ENCODE assay signal across 11 cellular contexts in the genomic region with DNA sequence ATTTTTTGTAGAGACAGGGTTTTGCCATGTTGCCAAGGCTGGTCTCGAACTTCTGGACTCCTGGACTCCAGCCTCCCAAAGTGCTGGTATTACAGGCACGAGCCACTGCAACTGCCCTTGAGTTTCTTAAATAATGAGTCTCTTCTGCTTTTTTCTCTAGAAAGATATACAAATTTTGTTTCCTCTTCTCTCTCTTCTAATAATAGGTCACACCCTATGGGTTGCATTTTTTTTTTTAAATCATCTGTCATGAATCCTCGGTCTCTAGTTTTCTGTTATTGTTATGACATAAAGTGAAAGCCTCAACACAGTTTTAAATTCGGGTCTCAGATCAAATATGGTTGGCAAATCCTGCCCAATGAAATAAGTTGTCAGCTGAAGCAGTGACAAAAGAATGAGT.
DNase-seq lines count a peak whose midpoint lies in the region; ATAC-seq, FAIRE-seq and TF ChIP-seq lines count a peak whose summit lies in the region.
"Had no signal": no experiment of that assay in that cellular context is flagged by ENCODE, and none has a peak within 500 bp of the region (broad histone marks: within the 10 kb centered on the region; RNA-seq: fewer than 3 reads in every experiment).

No MANE protein-coding gene starts in this region.

- CTCF ChIA-PET in GM12878 (lab: Yijun Ruan, JAX) = interaction anchor here (0.7 kb wide), 1 partner anchor 337 kb away, joined by 3 read pairs; no protein-coding TSS in a partner anchor

- ATAC-seq in GM18861 (IDR thresholded peaks at IDR 0.05; ENCODE audit: unreplicated experiment) = peak; percentile 57
- ATAC-seq in GM21529 (IDR thresholded peaks at IDR 0.05; ENCODE audit: unreplicated experiment) = peak; percentile 69
- ATAC-seq in HG03280 (IDR thresholded peaks at IDR 0.05; ENCODE audit: unreplicated experiment) = peak; percentile 47
- peak; percentile 68 for ATAC-seq in GM12878
- ATAC-seq: activated naive CD4-positive, alpha-beta T cell treated with anti-CD3 and anti-CD28 coated beads, Interleukin-2, amount 50 U/mL, for 72 hours; HepG2 had no signal

- SMC1A ChIA-PET in GM12878 (lab: Charles Lee; ENCODE audit: uncharacterized antibody, unreplicated experiment) = interaction anchor here (0.7 to 1.4 kb wide), 2 partner anchors 11 to 13 kb away, joined by 3 to 4 read pairs; no protein-coding TSS in a partner anchor

- RAD21 ChIA-PET in GM12878 (lab: Charles Lee; ENCODE audit: unreplicated experiment) = no interaction called here

- H3K9me3 ChIP-seq in GM12878 (replicated peaks; ENCODE audit: control insufficient read depth, insufficient read depth, low read length) = no peaks in the 10 kb centered on the region

- in situ Hi-C loops in GM12878 (cut with MboI) = no loop called here

- POLR2A ChIA-PET in GM12878 (lab: Charles Lee) = no interaction called here

- DNase-seq in GM12878 (ENCODE audit: low read depth, low spot score) = peak; percentile 5
- DNase-seq in caudate nucleus (lab: John Stamatoyannopoulos, UW) = no peak
- no peak for DNase-seq in NCI-H2081 treated with DMSO at 0.1 percent for 48 hours (lab: John Stamatoyannopoulos, UW)
- DNase-seq in hepatic stellate cell (ENCODE audit: low spot score) = no peak
- DNase-seq in NCI-H2029 (lab: John Stamatoyannopoulos, UW) = no peak
- DNase-seq: NCI-H1694 treated with DMSO at 0.1 percent for 48 hours had no signal

- no peaks in the 10 kb centered on the region for H4K20me1 ChIP-seq in GM12878 (ENCODE audit: control insufficient read depth, insufficient read depth)

- intact Hi-C loops in GM12878 (cut with micrococcal nuclease; ENCODE audit: unreplicated experiment) = no loop called here

- no peak for TF ChIP-seq POLR2A in GM12878 (IDR thresholded peaks at IDR 0.05; ENCODE audit: low read depth, low read length)

- H3K79me2 ChIP-seq in GM12878 (ENCODE audit: control insufficient read depth, insufficient read depth, low read length) = no peaks in the 10 kb centered on the region

- H2AFZ ChIP-seq in GM12878 (ENCODE audit: control insufficient read depth, low read depth, low read length) = no peak overlapping the region

- H3K27ac ChIP-seq in GM12878 (ENCODE audit: control insufficient read depth, insufficient read depth) (no peak overlapping the region), caudate nucleus (ENCODE audit: low read depth, low read length) (no peak overlapping the region)

- H3K36me3 ChIP-seq in GM12878 (ENCODE audit: control insufficient read depth in 2 of 2, insufficient read depth in 2 of 2, low read length in 1 of 2) = no peaks in the 10 kb centered on the region

- H3K4me3 ChIP-seq in GM12878 = no peak overlapping the region

- no peak overlapping the region for H3K4me2 ChIP-seq in GM12878 (ENCODE audit: control insufficient read depth, insufficient read depth)

- no peak overlapping the region for H3K9ac ChIP-seq in GM12878 (ENCODE audit: control insufficient read depth, insufficient read depth, low read length)

- 0% methylated on average over 4 of the region's 4 CpGs for WGBS in GM12878 (ENCODE audit: insufficient coverage, insufficient replicate concordance, low lambda C conversion rate, missing lambda C conversion rate)

- no TSS peak for BruUV-seq in GM12878 (replicated peaks; lab: Mats Ljungman, UMichigan)

- H3K27me3 ChIP-seq in GM12878 (replicated peaks in 1 of 2; ENCODE audit: control insufficient read depth in 2 of 2, insufficient read depth in 2 of 2, low read length in 1 of 2) = no peaks in the 10 kb centered on the region

- H3K4me1 ChIP-seq in GM12878 (ENCODE audit: control insufficient read depth, insufficient read depth, low read length) = peaks cover 15% of the 10 kb centered on the region

- no peak for FAIRE-seq in GM12878 (lab: Jason Lieb, UNC)
- FAIRE-seq: HepG2 had no signal

- no peak for TF ChIP-seq CTCF in GM12878 (IDR thresholded peaks at IDR 0.05 in 2 of 3, conservative IDR thresholded peaks at IDR 0.05 in 1 of 3; ENCODE audit: control insufficient read depth in 2 of 3, extremely low read depth in 1 of 3, insufficient read depth in 1 of 3, low read depth in 3 of 3, low read length in 3 of 3)

- no peak for TF ChIP-seq RAD21 in GM12878 (IDR thresholded peaks at IDR 0.05; ENCODE audit: insufficient read depth, low read depth, low read length)

- no peak for TF ChIP-seq EP300 in GM12878 (IDR thresholded peaks at IDR 0.05; ENCODE audit: borderline replicate concordance in 1 of 2, control insufficient read depth in 1 of 2, low read depth in 2 of 2, low read length in 2 of 2)

TF ChIP-seq in GM12878, 131 proteins besides CTCF, POLR2A, EP300 and RAD21:
- TF ChIP-seq, protein P1, sequence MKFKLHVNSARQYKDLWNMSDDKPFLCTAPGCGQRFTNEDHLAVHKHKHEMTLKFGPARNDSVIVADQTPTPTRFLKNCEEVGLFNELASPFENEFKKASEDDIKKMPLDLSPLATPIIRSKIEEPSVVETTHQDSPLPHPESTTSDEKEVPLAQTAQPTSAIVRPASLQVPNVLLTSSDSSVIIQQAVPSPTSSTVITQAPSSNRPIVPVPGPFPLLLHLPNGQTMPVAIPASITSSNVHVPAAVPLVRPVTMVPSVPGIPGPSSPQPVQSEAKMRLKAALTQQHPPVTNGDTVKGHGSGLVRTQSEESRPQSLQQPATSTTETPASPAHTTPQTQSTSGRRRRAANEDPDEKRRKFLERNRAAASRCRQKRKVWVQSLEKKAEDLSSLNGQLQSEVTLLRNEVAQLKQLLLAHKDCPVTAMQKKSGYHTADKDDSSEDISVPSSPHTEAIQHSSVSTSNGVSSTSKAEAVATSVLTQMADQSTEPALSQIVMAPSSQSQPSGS (IDR thresholded peaks at IDR 0.05; ENCODE audit: low read length) = no peak
- TF ChIP-seq MEF2A (IDR thresholded peaks at IDR 0.05; ENCODE audit: insufficient read depth, low read depth, low read length) = 0 out of 2 replicates have a peak, but pooled peaks have one; percentile 32
